ENCODE assay signal across 8 cellular contexts in genomic region chr10:93894516-93895378, GRCh38. TPM values are rescaled to one million over a fixed set of nuclear protein-coding genes. Genes with fewer than 3 reads are reported as not detected.
A peak's percentile ranks its signal among the peaks of the same experiment; 100 is the strongest.
DNase-seq lines count a peak whose midpoint lies in the region; ATAC-seq lines count a peak whose summit lies in the region.

No MANE protein-coding gene starts in this region.

- peaks cover 2 to 5% of the 10 kb centered on the region in 2 donors for H3K27me3 Mint-ChIP-seq in CD8-positive, alpha-beta memory T cell

- no peak for DNase-seq in CD8-positive, alpha-beta memory T cell
- peak; percentile 17 to 24 for DNase-seq in activated T-cell treated with anti-CD3 and anti-CD28 coated beads, Interleukin-2, amount 50 U/mL, for 48 hours
- DNase-seq in stimulated activated effector memory CD8-positive, alpha-beta T cell treated with anti-CD3 and anti-CD28 coated beads, Interleukin-12 subunit alpha, Interleukin-12 subunit beta, amount 100 ng/mL, for 72 hours (ENCODE audit: low spot score in 2 of 2), result no peak
- no peak for DNase-seq in SHP77 (lab: John Stamatoyannopoulos, UW)
- DNase-seq in pons (ENCODE audit: low spot score), result no peak
- no peak for DNase-seq in OCI-M2 (lab: John Stamatoyannopoulos, UW; ENCODE audit: unreplicated experiment)

- peak; percentile 3 for ATAC-seq in HG02798 (IDR thresholded peaks at IDR 0.05; ENCODE audit: poor library complexity, unreplicated experiment)
- peak; percentile 7 for ATAC-seq in stimulated activated effector memory CD8-positive, alpha-beta T cell treated with anti-CD3 and anti-CD28 coated beads, Interleukin-12 subunit alpha, Interleukin-12 subunit beta, amount 100 ng/mL, for 72 hours

- peaks cover 0 to 7% (median 1%) of the 10 kb centered on the region in 3 donors for H3K36me3 Mint-ChIP-seq in CD8-positive, alpha-beta memory T cell
- no peaks in the 10 kb centered on the region for H3K36me3 Mint-ChIP-seq in stimulated activated effector memory CD8-positive, alpha-beta T cell treated with anti-CD3 and anti-CD28 coated beads, Interleukin-12 subunit alpha, Interleukin-12 subunit beta, amount 100 ng/mL, for 72 hours

- H3K27ac ChIP-seq in CD8-positive, alpha-beta memory T cell (ENCODE audit: low read depth, low read length), result peak overlapping the region; percentile 55

- H3K4me1 ChIP-seq in CD8-positive, alpha-beta memory T cell (ENCODE audit: insufficient read depth, low read length), result peaks cover 15% of the 10 kb centered on the region

- no peaks in the 10 kb centered on the region for H3K9me3 ChIP-seq in CD8-positive, alpha-beta memory T cell (ENCODE audit: low read length)

- H3K4me3 ChIP-seq in CD8-positive, alpha-beta memory T cell (ENCODE audit: low read length), result peak overlapping the region; percentile 83
- peak overlapping the region; percentile 66 for H3K4me3 ChIP-seq in iPS-11a (ENCODE audit: low read depth, low read length)

- peak overlapping the region; percentile 30 to 85 (median 74) for H3K27ac Mint-ChIP-seq in CD8-positive, alpha-beta memory T cell
- H3K27ac Mint-ChIP-seq in stimulated activated effector memory CD8-positive, alpha-beta T cell treated with anti-CD3 and anti-CD28 coated beads, Interleukin-12 subunit alpha, Interleukin-12 subunit beta, amount 100 ng/mL, for 72 hours, result peak overlapping the region; percentile 65

- H3K4me1 Mint-ChIP-seq in CD8-positive, alpha-beta memory T cell, result peaks cover 26 to 43% (median 40%) of the 10 kb centered on the region in 3 donors
- peaks cover 6% of the 10 kb centered on the region for H3K4me1 Mint-ChIP-seq in stimulated activated effector memory CD8-positive, alpha-beta T cell treated with anti-CD3 and anti-CD28 coated beads, Interleukin-12 subunit alpha, Interleukin-12 subunit beta, amount 100 ng/mL, for 72 hours

- POLR2A ChIA-PET in CD8-positive, alpha-beta memory T cell (lab: Charles Lee), result no interaction called here

- H3K9me3 Mint-ChIP-seq in CD8-positive, alpha-beta memory T cell, result no peaks in the 10 kb centered on the region
- no peaks in the 10 kb centered on the region for H3K9me3 Mint-ChIP-seq in stimulated activated effector memory CD8-positive, alpha-beta T cell treated with anti-CD3 and anti-CD28 coated beads, Interleukin-12 subunit alpha, Interleukin-12 subunit beta, amount 100 ng/mL, for 72 hours

- no peaks in the 10 kb centered on the region for H3K27me3 ChIP-seq in CD8-positive, alpha-beta memory T cell (ENCODE audit: insufficient read depth, low read length, poor library complexity, severe bottlenecking)

- H3K36me3 ChIP-seq in CD8-positive, alpha-beta memory T cell (ENCODE audit: insufficient read depth, low read length), result no peaks in the 10 kb centered on the region

- peak overlapping the region; percentile 79 to 92 (median 84) for H3K4me3 Mint-ChIP-seq in CD8-positive, alpha-beta memory T cell
- H3K4me3 Mint-ChIP-seq in stimulated activated effector memory CD8-positive, alpha-beta T cell treated with anti-CD3 and anti-CD28 coated beads, Interleukin-12 subunit alpha, Interleukin-12 subunit beta, amount 100 ng/mL, for 72 hours, result peak overlapping the region; percentile 71

- CTCF ChIA-PET in CD8-positive, alpha-beta memory T cell (lab: Charles Lee), result interaction anchor here (1.6 to 1.8 kb wide), 2 partner anchors 9 to 26 kb away, joined by 4 to 5 read pairs; no protein-coding TSS in a partner anchor

RNA-seq across cellular contexts. Expression of gene SLC35G1, which starts 1.0 kb away (rescaled TPM):
- total RNA-seq in CD8-positive, alpha-beta memory T cell, result 1 to 10 TPM; 4.6 to 4.7 TPM
- polyA plus RNA-seq in CD8-positive, alpha-beta memory T cell, result 2.4 TPM

Comparison
In these comparisons a context has a peak if more than half of its experiments do, and no peak if none do; other contexts are left out.
1. DNase-seq: peak in activated T-cell treated with anti-CD3 and anti-CD28 coated beads, Interleukin-2, amount 50 U/mL, for 48 hours (2 of 2); none in CD8-positive, alpha-beta memory T cell (0 of 5), stimulated activated effector memory CD8-positive, alpha-beta T cell treated with anti-CD3 and anti-CD28 coated beads, Interleukin-12 subunit alpha, Interleukin-12 subunit beta, amount 100 ng/mL, for 72 hours (0 of 2), SHP77 (0 of 2), pons (single experiment) and OCI-M2 (single experiment).